In the genomic region with DNA sequence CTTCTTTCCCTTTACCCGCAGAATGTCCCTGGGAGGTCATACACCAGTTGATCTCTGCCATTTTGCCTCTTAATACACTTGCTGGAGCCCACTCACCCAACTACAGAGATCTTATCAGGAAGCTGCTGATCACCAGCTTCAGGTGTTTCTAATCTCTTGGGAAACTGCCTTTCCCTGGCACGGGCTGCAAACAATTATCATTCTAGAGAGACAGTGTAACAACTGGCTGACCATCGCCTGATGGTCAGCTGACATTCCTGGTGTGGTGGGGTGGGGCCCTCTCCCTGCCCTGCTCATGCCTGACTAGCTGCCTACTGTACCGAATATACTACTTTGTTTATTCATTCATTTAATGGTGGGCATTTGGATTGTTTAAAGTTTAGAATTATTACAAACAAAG, we compare ENCODE assay signal across 34 cellular contexts.
"Had no signal": no experiment of that assay in that cellular context is flagged by ENCODE, and none has a peak within 500 bp of the region (broad histone marks: within the 10 kb centered on the region; RNA-seq: fewer than 3 reads in every experiment).

No MANE protein-coding gene starts in this region.

- H3K36me3 ChIP-seq: WERI-Rb-1 had no signal

- H3K27me3 Mint-ChIP-seq: activated CD4-positive, alpha-beta memory T cell treated with anti-CD3 and anti-CD28 coated beads, Interleukin-2, amount 10 ng/mL, durations not matched to agents 7 days and 5 days; activated CD8-positive, alpha-beta memory T cell treated with anti-CD3 and anti-CD28 coated beads, Interleukin-2, amount 10 ng/mL, durations not matched to agents 7 days and 5 days; activated naive CD4-positive, alpha-beta T cell treated with anti-CD3 and anti-CD28 coated beads, Interleukin-2, amount 10 ng/mL, durations not matched to agents 7 days and 5 days; activated naive CD8-positive, alpha-beta T cell; activated naive CD8-positive, alpha-beta T cell treated with anti-CD3 and anti-CD28 coated beads, Interleukin-2, amount 50 U/mL, for 24 hours; brain had no signal

- H3K4me3 Mint-ChIP-seq: activated CD4-positive, alpha-beta memory T cell treated with anti-CD3 and anti-CD28 coated beads, Interleukin-2, amount 10 ng/mL, durations not matched to agents 7 days and 5 days; activated CD8-positive, alpha-beta memory T cell treated with anti-CD3 and anti-CD28 coated beads, Interleukin-2, amount 10 ng/mL, durations not matched to agents 7 days and 5 days; activated naive CD4-positive, alpha-beta T cell treated with anti-CD3 and anti-CD28 coated beads, Interleukin-2, amount 10 ng/mL, durations not matched to agents 7 days and 5 days; activated naive CD8-positive, alpha-beta T cell; activated naive CD8-positive, alpha-beta T cell treated with anti-CD3 and anti-CD28 coated beads, Interleukin-2, amount 50 U/mL, for 24 hours had no signal

- FAIRE-seq: bronchial epithelial cell had no signal

- H3K36me3 Mint-ChIP-seq: activated CD8-positive, alpha-beta memory T cell treated with anti-CD3 and anti-CD28 coated beads, Interleukin-2, amount 10 ng/mL, durations not matched to agents 7 days and 5 days; activated naive CD4-positive, alpha-beta T cell treated with anti-CD3 and anti-CD28 coated beads, Interleukin-2, amount 10 ng/mL, durations not matched to agents 7 days and 5 days; activated naive CD8-positive, alpha-beta T cell; brain had no signal

- H3K27ac ChIP-seq: KMS-11, WERI-Rb-1 had no signal

- H3K4me1 Mint-ChIP-seq: activated CD4-positive, alpha-beta memory T cell treated with anti-CD3 and anti-CD28 coated beads, Interleukin-2, amount 10 ng/mL, durations not matched to agents 7 days and 5 days; activated CD8-positive, alpha-beta memory T cell treated with anti-CD3 and anti-CD28 coated beads, Interleukin-2, amount 10 ng/mL, durations not matched to agents 7 days and 5 days; activated naive CD4-positive, alpha-beta T cell treated with anti-CD3 and anti-CD28 coated beads, Interleukin-2, amount 10 ng/mL, durations not matched to agents 7 days and 5 days; activated naive CD8-positive, alpha-beta T cell treated with anti-CD3 and anti-CD28 coated beads, Interleukin-2, amount 50 U/mL, for 24 hours had no signal

- H3K27ac Mint-ChIP-seq: activated CD4-positive, alpha-beta memory T cell treated with anti-CD3 and anti-CD28 coated beads, Interleukin-2, amount 10 ng/mL, durations not matched to agents 7 days and 5 days; activated CD8-positive, alpha-beta memory T cell treated with anti-CD3 and anti-CD28 coated beads, Interleukin-2, amount 10 ng/mL, durations not matched to agents 7 days and 5 days; activated naive CD4-positive, alpha-beta T cell treated with anti-CD3 and anti-CD28 coated beads, Interleukin-2, amount 10 ng/mL, durations not matched to agents 7 days and 5 days; activated naive CD8-positive, alpha-beta T cell; activated naive CD8-positive, alpha-beta T cell treated with anti-CD3 and anti-CD28 coated beads, Interleukin-2, amount 50 U/mL, for 24 hours had no signal

- DNase-seq: activated CD4-positive, alpha-beta memory T cell treated with anti-CD3 and anti-CD28 coated beads, Interleukin-2, amount 10 ng/mL, durations not matched to agents 7 days and 5 days; activated CD4-positive, alpha-beta T cell treated with anti-CD3 and anti-CD28 coated beads for 1 hour; activated CD4-positive, alpha-beta T cell treated with anti-CD3 and anti-CD28 coated beads for 48 hours; activated CD4-positive, CD25-positive, alpha-beta regulatory T cell; activated CD8-positive, alpha-beta memory T cell treated with anti-CD3 and anti-CD28 coated beads for 24 hours; activated CD8-positive, alpha-beta memory T cell treated with anti-CD3 and anti-CD28 coated beads, Interleukin-2, amount 10 ng/mL, durations not matched to agents 7 days and 5 days; activated CD8-positive, alpha-beta memory T cell treated with anti-CD3 and anti-CD28 coated beads, Interleukin-2, amount 50 U/mL, for 48 hours; activated effector memory CD4-positive, alpha-beta T cell treated with Interleukin-2 at 50 U/mL for 16 hours; activated naive CD4-positive, alpha-beta T cell treated with anti-CD3 and anti-CD28 coated beads, Interleukin-2, amount 10 ng/mL, durations not matched to agents 7 days and 5 days; activated naive CD8-positive, alpha-beta T cell treated with anti-CD3 and anti-CD28 coated beads, Interleukin-2, amount 50 U/mL, for 24 hours; activated T-cell treated with anti-CD3 and anti-CD28 coated beads, Interleukin-2, amount 50 U/mL, for 48 hours; anterior cingulate cortex; caudate nucleus; cerebellar nuclear complex; MM.1S; NCI-H1105; NCI-H1417 treated with DMSO at 0.1 percent for 48 hours; NCI-H1694 treated with DMSO at 0.1 percent for 48 hours; NCI-H2029; NCI-H2107; NCI-H226; NCI-H510A; NCI-H526; NCI-H82; RPMI8226; SIG-M5; SW 1271; T-helper 1 cell; T1000; WERI-Rb-1 had no signal
